30 cellular contexts compared by ENCODE assay signal in the genomic region with DNA sequence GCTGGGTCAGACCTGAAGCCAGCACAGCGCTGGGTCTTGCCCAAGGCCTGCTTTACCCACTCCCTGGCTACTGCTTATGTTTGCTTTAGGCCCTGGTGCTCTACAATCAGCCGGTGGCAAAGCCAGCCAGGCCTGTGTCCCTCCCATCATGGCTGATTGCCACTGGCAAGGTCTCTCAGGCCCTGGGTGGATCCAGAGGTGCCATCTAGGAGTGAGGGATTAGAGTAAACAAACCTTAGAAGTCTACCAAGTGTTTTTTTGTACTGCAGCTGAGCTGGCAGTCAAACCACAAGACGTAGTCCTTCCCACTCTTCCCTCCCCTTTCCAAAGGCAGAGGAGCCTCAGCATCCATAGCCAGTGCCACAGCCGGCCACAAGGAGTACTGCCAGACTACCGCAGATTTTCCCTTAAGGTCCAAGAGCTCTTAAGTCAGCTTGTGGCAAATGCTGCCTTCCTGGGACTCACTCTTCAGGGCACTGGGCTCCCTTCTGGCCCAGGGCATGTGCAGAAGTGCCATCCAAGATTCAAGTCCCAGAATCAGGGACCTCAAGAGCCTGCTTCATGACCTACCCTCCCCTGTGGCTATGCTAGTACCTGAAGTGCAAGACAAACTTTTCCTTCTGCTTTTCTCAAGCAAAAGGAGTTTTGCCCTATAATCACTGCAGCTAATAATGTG. TPM values are rescaled to one million over a fixed set of nuclear protein-coding genes. Genes with fewer than 3 reads are reported as not detected.
DNase-seq lines count a peak whose midpoint lies in the region; ATAC-seq and TF ChIP-seq lines count a peak whose summit lies in the region.
"Had no signal": no experiment of that assay in that cellular context is flagged by ENCODE, and none has a peak within 500 bp of the region (broad histone marks: within the 10 kb centered on the region; RNA-seq: fewer than 3 reads in every experiment).

No MANE protein-coding gene starts in this region.

- CTCF ChIA-PET in RWPE1 (lab: Yijun Ruan, JAX) (no interaction called here), Caco-2 (lab: Charles Lee) (no interaction called here)

- no peak for TF ChIP-seq EP300 in suprapubic skin (IDR thresholded peaks at IDR 0.05)

- H3K4me3 ChIP-seq in endodermal cell (ENCODE audit: low read length) (no peak overlapping the region), right lobe of liver (no peak overlapping the region), suprapubic skin (no peak overlapping the region), Caco-2 (ENCODE audit: low read depth, low read length) (no peak overlapping the region)
- H3K4me3 ChIP-seq: GM12878 had no signal

- H3K27me3 ChIP-seq in endodermal cell (ENCODE audit: control insufficient read depth, insufficient read depth, low read length, poor library complexity, severe bottlenecking), result no peaks in the 10 kb centered on the region
- no peaks in the 10 kb centered on the region for H3K27me3 ChIP-seq in right lobe of liver
- H3K27me3 ChIP-seq in suprapubic skin, result no peaks in the 10 kb centered on the region
- H3K27me3 ChIP-seq in Caco-2 (replicated peaks; ENCODE audit: control insufficient read depth, insufficient read depth, low read length), result no peaks in the 10 kb centered on the region

- H3K36me3 Mint-ChIP-seq in endodermal cell (ENCODE audit: low read depth), result peaks cover 2% of the 10 kb centered on the region
- H3K36me3 Mint-ChIP-seq in progenitor cell of endocrine pancreas (ENCODE audit: insufficient read depth), result no peaks in the 10 kb centered on the region
- no peaks in the 10 kb centered on the region for H3K36me3 Mint-ChIP-seq in Caco-2 (ENCODE audit: insufficient read depth, unreplicated experiment)
- H3K36me3 Mint-ChIP-seq: activated naive CD4-positive, alpha-beta T cell treated with anti-CD3 and anti-CD28 coated beads, Interleukin-2, amount 50 U/mL, for 24 hours had no signal

- H3K9ac ChIP-seq in endodermal cell (ENCODE audit: extremely low read depth, low read length, poor library complexity, severe bottlenecking), result no peak overlapping the region

- WGBS in endodermal cell (ENCODE audit: insufficient coverage in 1 of 2, insufficient read length in 1 of 2), 2 experiments, result 80 to 83% methylated on average over 5 of the region's 5 CpGs
- 62% methylated on average over 4 of the region's 5 CpGs for WGBS in right lobe of liver (ENCODE audit: insufficient coverage, low coverage, low lambda C conversion rate, missing lambda C conversion rate)
- WGBS in suprapubic skin, result 74% methylated on average over 4 of the region's 5 CpGs

- H3K9me3 ChIP-seq in endodermal cell (ENCODE audit: control insufficient read depth, low read length), result peaks cover 26% of the 10 kb centered on the region
- H3K9me3 ChIP-seq in right lobe of liver, result no peaks in the 10 kb centered on the region
- peaks cover 3% of the 10 kb centered on the region for H3K9me3 ChIP-seq in suprapubic skin
- no peaks in the 10 kb centered on the region for H3K9me3 ChIP-seq in Caco-2

- H3K27me3 Mint-ChIP-seq in endodermal cell (ENCODE audit: insufficient read depth), result peaks cover 3% of the 10 kb centered on the region
- no peaks in the 10 kb centered on the region for H3K27me3 Mint-ChIP-seq in progenitor cell of endocrine pancreas
- H3K27me3 Mint-ChIP-seq in Caco-2 (ENCODE audit: insufficient read depth, unreplicated experiment), result no peaks in the 10 kb centered on the region
- H3K27me3 Mint-ChIP-seq: activated naive CD4-positive, alpha-beta T cell treated with anti-CD3 and anti-CD28 coated beads, Interleukin-2, amount 50 U/mL, for 24 hours; activated T-helper 17 cell treated with anti-CD3 and anti-CD28 coated beads, Interleukin-2, amount 50 U/mL, for 72 hours; dendritic cell treated with granulocyte-macrophage colony-stimulating factor and Interleukin-4, amounts not matched to agents 40 ng/mL and 50 ng/mL, for 4 days had no signal

- no peaks in the 10 kb centered on the region for H3K4me1 ChIP-seq in endodermal cell (ENCODE audit: control insufficient read depth, insufficient read depth, low read length)
- peaks cover 0 to 23% (median 10%) of the 10 kb centered on the region in 4 donors for H3K4me1 ChIP-seq in right lobe of liver
- H3K4me1 ChIP-seq in suprapubic skin, result peaks cover 12% of the 10 kb centered on the region
- no peaks in the 10 kb centered on the region for H3K4me1 ChIP-seq in Caco-2

- ATAC-seq in right lobe of liver, result peak; percentile 97 to 99 (median 98)
- ATAC-seq: activated T-helper 17 cell treated with anti-CD3 and anti-CD28 coated beads, Interleukin-2, amount 50 U/mL, for 72 hours; GM12878; Right ventricle myocardium inferior had no signal

- TF ChIP-seq CTCF in endodermal cell (conservative IDR thresholded peaks at IDR 0.05) (peak; percentile 62), right lobe of liver (IDR thresholded peaks at IDR 0.05) (no peak), suprapubic skin (IDR thresholded peaks at IDR 0.05) (no peak), progenitor cell of endocrine pancreas (IDR thresholded peaks at IDR 0.05; ENCODE audit: unreplicated experiment) (no peak), RWPE1 (conservative IDR thresholded peaks at IDR 0.05; ENCODE audit: low read depth) (no peak), Caco-2 (IDR thresholded peaks at IDR 0.05; ENCODE audit: insufficient read depth in 1 of 2, low read depth in 1 of 2, low read length in 1 of 2, severe bottlenecking in 1 of 2, unreplicated experiment in 1 of 2) (no peak)

- no peak overlapping the region for H3K27ac Mint-ChIP-seq in endodermal cell
- H3K27ac Mint-ChIP-seq in progenitor cell of endocrine pancreas, result no peak overlapping the region
- no peak overlapping the region for H3K27ac Mint-ChIP-seq in Caco-2 (ENCODE audit: unreplicated experiment)
- H3K27ac Mint-ChIP-seq: activated B cell treated with CpG ODN at 0.5 μM for 24 hours; activated naive CD4-positive, alpha-beta T cell treated with anti-CD3 and anti-CD28 coated beads, Interleukin-2, amount 50 U/mL, for 24 hours; activated T-helper 17 cell treated with anti-CD3 and anti-CD28 coated beads, Interleukin-2, amount 50 U/mL, for 72 hours; CD8-positive, alpha-beta memory T cell; dendritic cell treated with granulocyte-macrophage colony-stimulating factor and Interleukin-4, amounts not matched to agents 40 ng/mL and 50 ng/mL, for 4 days; nephron progenitor cell had no signal

- no TSS peak for BruUV-seq in Caco-2 (replicated peaks; lab: Mats Ljungman, UMichigan)

- H3K9me3 Mint-ChIP-seq in endodermal cell, result peaks cover 23% of the 10 kb centered on the region
- H3K9me3 Mint-ChIP-seq in progenitor cell of endocrine pancreas (ENCODE audit: low read depth), result peaks cover 18% of the 10 kb centered on the region
- H3K9me3 Mint-ChIP-seq in Caco-2 (ENCODE audit: unreplicated experiment), result peaks cover 33% of the 10 kb centered on the region
- H3K9me3 Mint-ChIP-seq: activated naive CD4-positive, alpha-beta T cell treated with anti-CD3 and anti-CD28 coated beads, Interleukin-2, amount 50 U/mL, for 24 hours had no signal

- H3K4me1 Mint-ChIP-seq in endodermal cell (peaks cover 2% of the 10 kb centered on the region), progenitor cell of endocrine pancreas (ENCODE audit: low read depth) (no peaks in the 10 kb centered on the region), Caco-2 (ENCODE audit: low read depth, unreplicated experiment) (no peaks in the 10 kb centered on the region)
- H3K4me1 Mint-ChIP-seq: activated B cell treated with CpG ODN at 0.5 μM for 24 hours; activated naive CD4-positive, alpha-beta T cell treated with anti-CD3 and anti-CD28 coated beads, Interleukin-2, amount 50 U/mL, for 24 hours; activated T-helper 17 cell treated with anti-CD3 and anti-CD28 coated beads, Interleukin-2, amount 50 U/mL, for 72 hours; CD8-positive, alpha-beta memory T cell; nephron progenitor cell had no signal

- peak; percentile 6 for DNase-seq in NCI-H2029 treated with DMSO at 0.1 percent for 48 hours (lab: John Stamatoyannopoulos, UW)
- DNase-seq in NCI-H2029 (lab: John Stamatoyannopoulos, UW), result no peak
- peak; percentile 68 for DNase-seq in endodermal cell
- DNase-seq in right lobe of liver, result peak; percentile 84 to 96 (median 94)
- no peak for DNase-seq in suprapubic skin (ENCODE audit: low spot score in 2 of 2)
- DNase-seq in progenitor cell of endocrine pancreas (ENCODE audit: low spot score, unreplicated experiment), result no peak
- no peak for DNase-seq in RWPE1 (ENCODE audit: low spot score)
- DNase-seq in Caco-2, result no peak
- DNase-seq: activated B cell treated with CpG ODN at 0.5 μM for 24 hours; activated CD4-positive, alpha-beta T cell treated with anti-CD3 and anti-CD28 coated beads, Interleukin-2, amount 50 U/mL, for 48 hours; activated CD8-positive, alpha-beta memory T cell treated with anti-CD3 and anti-CD28 coated beads, Interleukin-2, amount 50 U/mL, for 4 hours; anterior cingulate cortex; caudate nucleus; CD8-positive, alpha-beta memory T cell; DND-41; H7; NCI-H1105 treated with DMSO at 0.1 percent for 48 hours; NCI-H446; NCI-H82; nephron progenitor cell; posterior cingulate gyrus; stimulated activated CD8-positive, alpha-beta memory T cell treated with anti-CD3 and anti-CD28 coated beads, Interleukin-4, amount 100 ng/mL, for 48 hours; T-helper 9 cell had no signal

- no peak overlapping the region for H3K27ac ChIP-seq in endodermal cell (ENCODE audit: low read depth, low read length)
- peak overlapping the region in 2 of 3 donors; percentile 39 to 61 for H3K27ac ChIP-seq in right lobe of liver
- H3K27ac ChIP-seq in suprapubic skin, result peak overlapping the region; percentile 17
- H3K27ac ChIP-seq in RWPE1, result no peak overlapping the region
- H3K27ac ChIP-seq: 22Rv1, HL-60 had no signal

- POLR2A ChIA-PET in RWPE1 (lab: Yijun Ruan, JAX; ENCODE audit: low non-redundant PET) (no interaction called here), Caco-2 (lab: Charles Lee) (no interaction called here)

- intact Hi-C loops in right lobe of liver (cut with DNase I), result no loop called here
- intact Hi-C loops in Caco-2 (cut with micrococcal nuclease; ENCODE audit: unreplicated experiment), result no loop called here

- TF ChIP-seq POLR2A in right lobe of liver (IDR thresholded peaks at IDR 0.05), result no peak
- no peak for TF ChIP-seq POLR2A in suprapubic skin (IDR thresholded peaks at IDR 0.05)

- no peaks in the 10 kb centered on the region for H3K36me3 ChIP-seq in endodermal cell (ENCODE audit: control insufficient read depth, insufficient read depth, low read length)
- H3K36me3 ChIP-seq in right lobe of liver, result no peaks in the 10 kb centered on the region
- peaks cover 3% of the 10 kb centered on the region for H3K36me3 ChIP-seq in suprapubic skin
- H3K36me3 ChIP-seq in Caco-2 (ENCODE audit: control insufficient read depth, insufficient read depth, low read length), result no peaks in the 10 kb centered on the region

- H3K4me3 Mint-ChIP-seq in endodermal cell, result no peak overlapping the region
- no peak overlapping the region for H3K4me3 Mint-ChIP-seq in progenitor cell of endocrine pancreas (ENCODE audit: low read depth)
- H3K4me3 Mint-ChIP-seq in Caco-2 (ENCODE audit: unreplicated experiment), result no peak overlapping the region
- H3K4me3 Mint-ChIP-seq: activated B cell treated with CpG ODN at 0.5 μM for 24 hours; activated naive CD4-positive, alpha-beta T cell treated with anti-CD3 and anti-CD28 coated beads, Interleukin-2, amount 50 U/mL, for 24 hours; activated T-helper 17 cell treated with anti-CD3 and anti-CD28 coated beads, Interleukin-2, amount 50 U/mL, for 72 hours; CD8-positive, alpha-beta memory T cell; dendritic cell treated with granulocyte-macrophage colony-stimulating factor and Interleukin-4, amounts not matched to agents 40 ng/mL and 50 ng/mL, for 4 days; nephron progenitor cell had no signal

RNA-seq across cellular contexts. Expression of a gene that starts 20.0 kb away (rescaled TPM):
- total RNA-seq in endodermal cell, result under 1 TPM; 0.38 to 0.44 TPM
- not detected for polyA plus RNA-seq in endodermal cell (2013, experiment 1 of 2)
- polyA plus RNA-seq in endodermal cell (2013, experiment 2 of 2), result not detected
- 1 to 10 TPM; 1.2 to 3.1 (median 2.3) TPM for total RNA-seq in right lobe of liver
- total RNA-seq in suprapubic skin, result 10 to 100 TPM in 3 of 4 donors, 1 to 10 TPM in 1; 7.0 to 15.9 (median 12.0) TPM
- not detected in 2 replicates for total RNA-seq in progenitor cell of endocrine pancreas
- not detected in 2 replicates for total RNA-seq in Caco-2 (2022)
- total RNA-seq: activated B cell treated with CpG ODN at 0.5 μM for 24 hours, GM12878, H7, Right ventricle myocardium inferior had no signal
- polyA plus RNA-seq: CD8-positive, alpha-beta memory T cell; GM12878 had no signal

Comparison
In these comparisons a context has a peak if more than half of its experiments do, and no peak if none do; other contexts are left out.
1. DNase-seq: peak in NCI-H2029 treated with DMSO at 0.1 percent for 48 hours (single experiment), endodermal cell (single experiment) and right lobe of liver (3 of 3); none in NCI-H2029 (single experiment), suprapubic skin (0 of 2), progenitor cell of endocrine pancreas (single experiment), RWPE1 (single experiment) and Caco-2 (0 of 2).
2. H3K27ac ChIP-seq: peak in right lobe of liver (2 of 3) and suprapubic skin (single experiment); none in endodermal cell (single experiment) and RWPE1 (single experiment).